ENCODE assay signal across 14 cellular contexts in the genomic region with DNA sequence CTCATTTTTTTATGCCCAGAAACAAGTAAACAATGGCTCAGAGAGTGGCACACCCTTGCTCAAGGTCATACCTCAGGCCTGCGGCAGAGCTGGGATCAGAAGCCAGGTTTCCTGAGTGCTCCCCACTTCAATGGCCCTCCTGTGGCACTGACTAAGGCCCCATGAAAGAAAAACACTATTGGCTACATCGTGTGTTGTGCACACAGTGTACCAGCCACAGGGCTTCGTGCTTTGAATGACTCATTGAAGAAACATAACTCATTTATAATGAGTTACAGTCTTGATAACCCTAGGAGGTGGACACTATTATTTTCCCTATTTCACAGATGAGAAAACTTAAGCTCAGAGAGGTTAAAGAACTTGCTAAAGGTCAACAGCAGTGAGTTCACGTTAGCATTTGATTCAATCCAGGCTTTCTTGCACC.
A peak's percentile ranks its signal among the peaks of the same experiment; 100 is the strongest.
DNase-seq lines count a peak whose midpoint lies in the region; ATAC-seq and TF ChIP-seq lines count a peak whose summit lies in the region.
"Had no signal": no experiment of that assay in that cellular context is flagged by ENCODE, and none has a peak within 500 bp of the region (broad histone marks: within the 10 kb centered on the region; RNA-seq: fewer than 3 reads in every experiment).

No MANE protein-coding gene starts in this region.

- dilution Hi-C loops in mammary epithelial cell (cut with HindIII; ENCODE audit: low sequenced_read_pairs), result no loop called here

- in situ Hi-C loops in mammary epithelial cell (cut with MboI; ENCODE audit: low sequenced_read_pairs in 2 of 2), result no loop called here

- H3K27ac ChIP-seq in mammary epithelial cell (ENCODE audit: insufficient read depth, low read depth, low read length) (no peak overlapping the region), lung (ENCODE audit: low read depth in 1 of 2, low read length in 1 of 2) (no peak overlapping the region), caudate nucleus (ENCODE audit: low read depth, low read length) (no peak overlapping the region)
- H3K27ac ChIP-seq: C4-2B, colonic mucosa, skin epidermis, WERI-Rb-1 had no signal

- no peak overlapping the region for H3K9ac ChIP-seq in mammary epithelial cell (ENCODE audit: insufficient read depth, low read length)

- H3K4me2 ChIP-seq in mammary epithelial cell (ENCODE audit: insufficient read depth, low read depth, low read length), result peak overlapping the region; percentile 23

- DNase-seq in COLO829 (ENCODE audit: low spot score), result peak; percentile 50
- peak; percentile 27 for DNase-seq in NCI-H1105 treated with DMSO at 0.1 percent for 48 hours (lab: John Stamatoyannopoulos, UW)
- peak; percentile 75 for DNase-seq in mammary epithelial cell
- peak; percentile 68 for DNase-seq in lung (ENCODE audit: low spot score)
- no peak for DNase-seq in caudate nucleus (lab: John Stamatoyannopoulos, UW)
- no peak for DNase-seq in activated naive CD4-positive, alpha-beta T cell treated with anti-CD3 and anti-CD28 coated beads, Interleukin-2, amount 50 U/mL, for 72 hours (ENCODE audit: low spot score in 2 of 2)
- no peak for DNase-seq in globus pallidus (ENCODE audit: low spot score)
- no peak for DNase-seq in HuH-7.5 (ENCODE audit: low spot score)
- DNase-seq: activated T-cell treated with anti-CD3 and anti-CD28 coated beads, Interleukin-2, amount 50 U/mL, for 72 hours; colonic mucosa; naive B cell; WERI-Rb-1 had no signal

- WGBS in mammary epithelial cell (ENCODE audit: low coverage, missing lambda C conversion rate), result 13% methylated on average over 4 of the region's 4 CpGs
- WGBS in lung, 2 donors, result 49 to 77% methylated on average over 4 of the region's 4 CpGs

- no peaks in the 10 kb centered on the region for H3K9me3 Mint-ChIP-seq in activated naive CD4-positive, alpha-beta T cell treated with anti-CD3 and anti-CD28 coated beads, Interleukin-2, amount 50 U/mL, for 72 hours
- H3K9me3 Mint-ChIP-seq: activated T-cell treated with anti-CD3 and anti-CD28 coated beads, Interleukin-2, amount 50 U/mL, for 72 hours had no signal

- intact Hi-C loops in mammary epithelial cell (cut with micrococcal nuclease), result no loop called here

- H3K9me3 ChIP-seq in mammary epithelial cell (replicated peaks; ENCODE audit: insufficient read depth, low read length), result no peaks in the 10 kb centered on the region
- no peaks in the 10 kb centered on the region for H3K9me3 ChIP-seq in lung (ENCODE audit: control insufficient read depth in 2 of 2, insufficient read depth in 1 of 2, low read length in 1 of 2)
- H3K9me3 ChIP-seq: colonic mucosa had no signal

- peak; percentile 89 for ATAC-seq in lung (ENCODE audit: insufficient read depth, low FRiP score)
- no peak for ATAC-seq in activated naive CD4-positive, alpha-beta T cell treated with anti-CD3 and anti-CD28 coated beads, Interleukin-2, amount 50 U/mL, for 72 hours
- ATAC-seq: activated T-cell treated with anti-CD3 and anti-CD28 coated beads, Interleukin-2, amount 50 U/mL, for 72 hours had no signal

- no peaks in the 10 kb centered on the region for H4K20me1 ChIP-seq in mammary epithelial cell (ENCODE audit: insufficient read depth, low read length)

- no TSS peak for BruUV-seq in mammary epithelial cell (replicated peaks; lab: Mats Ljungman, UMichigan)

- H3K36me3 Mint-ChIP-seq in activated naive CD4-positive, alpha-beta T cell treated with anti-CD3 and anti-CD28 coated beads, Interleukin-2, amount 50 U/mL, for 72 hours, result no peaks in the 10 kb centered on the region
- H3K36me3 Mint-ChIP-seq: naive B cell had no signal

- no peak overlapping the region for H3K27ac Mint-ChIP-seq in activated naive CD4-positive, alpha-beta T cell treated with anti-CD3 and anti-CD28 coated beads, Interleukin-2, amount 50 U/mL, for 72 hours
- H3K27ac Mint-ChIP-seq: activated T-cell treated with anti-CD3 and anti-CD28 coated beads, Interleukin-2, amount 50 U/mL, for 72 hours; naive B cell had no signal

- H3K79me2 ChIP-seq in mammary epithelial cell (ENCODE audit: insufficient read depth, low read length), result no peaks in the 10 kb centered on the region

- H3K4me3 ChIP-seq in mammary epithelial cell (replicated peaks in 1 of 3; ENCODE audit: insufficient read depth in 1 of 3, low read depth in 2 of 3, low read length in 3 of 3), result no peak overlapping the region
- no peak overlapping the region for H3K4me3 ChIP-seq in lung
- H3K4me3 ChIP-seq: colonic mucosa, skin epidermis had no signal

- CTCF ChIA-PET in mammary epithelial cell (lab: Charles Lee; ENCODE audit: low non-redundant PET), result interaction anchor here (0.6 kb wide), 2 partner anchors 13 to 162 kb away, joined by 3 to 5 read pairs; no protein-coding TSS in a partner anchor

- TF ChIP-seq CTCF in mammary epithelial cell (conservative IDR thresholded peaks at IDR 0.05 in 1 of 2, IDR thresholded peaks at IDR 0.05 in 1 of 2; ENCODE audit: extremely low read depth in 1 of 2, insufficient read depth in 1 of 2, low read depth in 1 of 2, low read length in 2 of 2) (no peak), lung (IDR thresholded peaks at IDR 0.05; ENCODE audit: control extremely low read depth, extremely low read depth) (no peak)

- H3K4me1 ChIP-seq in mammary epithelial cell (ENCODE audit: insufficient read depth, low read length) (peaks cover 24% of the 10 kb centered on the region), lung (ENCODE audit: control insufficient read depth in 2 of 2, insufficient read depth in 2 of 2, low read length in 2 of 2) (peaks cover 0 to 3% of the 10 kb centered on the region in 2 donors)
- H3K4me1 ChIP-seq: colonic mucosa had no signal

- no peak overlapping the region for H2AFZ ChIP-seq in mammary epithelial cell (ENCODE audit: low read depth, low read length)

- H3K27me3 ChIP-seq in mammary epithelial cell (ENCODE audit: insufficient read depth, low read length) (no peaks in the 10 kb centered on the region), lung (ENCODE audit: control insufficient read depth, insufficient read depth) (no peaks in the 10 kb centered on the region)
- H3K27me3 ChIP-seq: colonic mucosa had no signal

- no peaks in the 10 kb centered on the region for H3K36me3 ChIP-seq in mammary epithelial cell (ENCODE audit: insufficient read depth, low read length)
- H3K36me3 ChIP-seq in lung (ENCODE audit: control insufficient read depth in 2 of 2, insufficient read depth in 2 of 2, low read length in 2 of 2), result no peaks in the 10 kb centered on the region
- H3K36me3 ChIP-seq: colonic mucosa, WERI-Rb-1 had no signal

Comparison
In these comparisons a context has a peak if more than half of its experiments do, and no peak if none do; other contexts are left out.
1. DNase-seq: peak in COLO829 (single experiment), NCI-H1105 treated with DMSO at 0.1 percent for 48 hours (single experiment), mammary epithelial cell (single experiment) and lung (single experiment); none in caudate nucleus (0 of 61), activated naive CD4-positive, alpha-beta T cell treated with anti-CD3 and anti-CD28 coated beads, Interleukin-2, amount 50 U/mL, for 72 hours (0 of 2), globus pallidus (single experiment) and HuH-7.5 (single experiment).